8 cellular contexts compared by ENCODE assay signal in genomic region chr19:41959056-41960053, GRCh38. TPM values are rescaled to one million over a fixed set of nuclear protein-coding genes. Genes with fewer than 3 reads are reported as not detected.
A peak's percentile ranks its signal among the peaks of the same experiment; 100 is the strongest.
DNase-seq lines count a peak whose midpoint lies in the region; ATAC-seq and TF ChIP-seq lines count a peak whose summit lies in the region.

Gene RABAC1 (minus strand): TSS chr19:41959321. CDS start chr19:41959292, 29 bp downstream.

- H3K27me3 Mint-ChIP-seq in endothelial cell (ENCODE audit: unreplicated experiment) = peaks cover 10% of the 10 kb centered on the region

- peaks cover 14% of the 10 kb centered on the region for H3K36me3 Mint-ChIP-seq in endothelial cell (ENCODE audit: low read depth, unreplicated experiment)

- H3K9ac ChIP-seq in HUES64 (ENCODE audit: low read depth, low read length) (peak within 1 kb of the TSS; percentile 75), OCI-LY1 (ENCODE audit: low read length) (peak within 1 kb of the TSS; percentile 86)

- 5% methylated on average over 46 of the region's 46 CpGs for WGBS in HUES64

- in situ Hi-C loops in Caki2 (cut with HindIII; ENCODE audit: low pct_unique_long_range_greater_than_20kb, low sequenced_read_pairs) = no loop called here

- H3K27ac ChIP-seq in HUES64 (ENCODE audit: low read depth, low read length) = peak within 1 kb of the TSS; percentile 54
- H3K27ac ChIP-seq in OCI-LY1 (ENCODE audit: low read depth, low read length, poor library complexity, severe bottlenecking) = peak within 1 kb of the TSS; percentile 73

- no peaks in the 10 kb centered on the region for H3F3A ChIP-seq in OCI-LY1 (ENCODE audit: insufficient read depth, low read length)

- H3K4me1 ChIP-seq in HUES64 (ENCODE audit: insufficient read depth, low read length) = peaks cover 5% of the 10 kb centered on the region
- peaks cover 20% of the 10 kb centered on the region for H3K4me1 ChIP-seq in OCI-LY1 (ENCODE audit: insufficient read depth, low read length, severe bottlenecking)

- H3K4me3 Mint-ChIP-seq in endothelial cell (ENCODE audit: unreplicated experiment) = peak within 1 kb of the TSS; percentile 98

- no peaks in the 10 kb centered on the region for H3K9me3 Mint-ChIP-seq in endothelial cell (ENCODE audit: unreplicated experiment)

- H3K27ac Mint-ChIP-seq in endothelial cell (ENCODE audit: unreplicated experiment) = peak within 1 kb of the TSS; percentile 93

- no peak within 1 kb of the TSS for H2AFZ ChIP-seq in OCI-LY1 (ENCODE audit: low read length)

- DNase-seq in Caki2 (ENCODE audit: low read depth) = peak; percentile 93
- peak; percentile 91 for DNase-seq in activated CD8-positive, alpha-beta memory T cell treated with anti-CD3 and anti-CD28 coated beads, Interleukin-2, amount 50 U/mL, for 4 hours
- peak; percentile 88 for DNase-seq in endothelial cell (ENCODE audit: low spot score)
- DNase-seq in midbrain (lab: John Stamatoyannopoulos, UW) = peak; percentile 92
- peak; percentile 69 to 77 for DNase-seq in stimulated activated CD8-positive, alpha-beta memory T cell treated with anti-CD3 and anti-CD28 coated beads, Interleukin-2, amount 100 ng/mL, for 1 hour (ENCODE audit: low read depth in 2 of 2)

- H3K79me2 ChIP-seq in OCI-LY1 (ENCODE audit: insufficient read depth, low read length) = no peaks in the 10 kb centered on the region

- H3K4me2 ChIP-seq in OCI-LY1 (ENCODE audit: low read length) = peak within 1 kb of the TSS; percentile 86

- ATAC-seq in GM21390 (IDR thresholded peaks at IDR 0.05; ENCODE audit: unreplicated experiment) = peak; percentile 76

- H3K36me3 ChIP-seq in HUES64 (ENCODE audit: insufficient read depth, low read length) (peaks cover 11% of the 10 kb centered on the region), OCI-LY1 (ENCODE audit: insufficient read depth, low read length) (peaks cover 17% of the 10 kb centered on the region; the same call in 1 of the 2 replicates)

- TF ChIP-seq CTCF in OCI-LY1 (IDR thresholded peaks at IDR 0.05; ENCODE audit: low read length) = peak; percentile 61
- no peak for TF ChIP-seq CTCF in endothelial cell (IDR thresholded peaks at IDR 0.05; ENCODE audit: unreplicated experiment)

- peak within 1 kb of the TSS; percentile 93 for H3K4me3 ChIP-seq in HUES64 (ENCODE audit: low read length)
- peak within 1 kb of the TSS; percentile 81 for H3K4me3 ChIP-seq in OCI-LY1 (ENCODE audit: low read depth, low read length, poor library complexity, severe bottlenecking)

- no peaks in the 10 kb centered on the region for H3K9me2 ChIP-seq in OCI-LY1 (ENCODE audit: low read depth, low read length)

- H4K20me1 ChIP-seq in OCI-LY1 (ENCODE audit: insufficient read depth, low read length) = no peaks in the 10 kb centered on the region

- H3K9me3 ChIP-seq in HUES64 (ENCODE audit: insufficient read depth, low read depth, low read length) = no peaks in the 10 kb centered on the region
- no peaks in the 10 kb centered on the region for H3K9me3 ChIP-seq in OCI-LY1 (ENCODE audit: low read length)

- H3K27me3 ChIP-seq in HUES64 (ENCODE audit: insufficient read depth, low read length) = no peaks in the 10 kb centered on the region
- no peaks in the 10 kb centered on the region for H3K27me3 ChIP-seq in OCI-LY1 (ENCODE audit: insufficient read depth, low read length)

- peaks cover 31% of the 10 kb centered on the region for H3K4me1 Mint-ChIP-seq in endothelial cell (ENCODE audit: unreplicated experiment)

RNA-seq across cellular contexts. Expression of gene RABAC1, which starts in this region (rescaled TPM):
- 287 and 288 TPM in 2 replicates for total RNA-seq in Caki2 (2014; rRNA removed; shearing (Covaris generic); ENCODE audit: low replicate concordance)
- polyA plus RNA-seq in HUES64 (2013, experiment 1 of 2) = 65.1 TPM
- 69.9 TPM for polyA plus RNA-seq in HUES64 (2013, experiment 2 of 2)
- total RNA-seq in endothelial cell (ENCODE audit: unreplicated experiment) = 146 TPM

Comparison
In these comparisons a context has a peak if more than half of its experiments do, and no peak if none do; other contexts are left out.
1. Peak in every context shown above with its lines: DNase-seq, ATAC-seq, H3K4me3 ChIP-seq and H3K27ac ChIP-seq.